Comparison of ENCODE assay signal across 9 cellular contexts in genomic region chr5:42487077-42487476, GRCh38.
"Had no signal": no experiment of that assay in that cellular context is flagged by ENCODE, and none has a peak within 500 bp of the region (broad histone marks: within the 10 kb centered on the region; RNA-seq: fewer than 3 reads in every experiment).

No MANE protein-coding gene starts in this region.

- H3K4me3 Mint-ChIP-seq: HFFc6, IgD-negative memory B cell had no signal

- H3K4me3 ChIP-seq: GM23248, HAP-1 had no signal

- H3K36me3 ChIP-seq: HAP-1 had no signal

- H3K27me3 Mint-ChIP-seq: IgD-negative memory B cell had no signal

- H3K27ac ChIP-seq: GM23248, HL-60 had no signal

- H3K27ac Mint-ChIP-seq: HFFc6, IgD-negative memory B cell had no signal

- DNase-seq: GM23248, GOT3, H7, HFFc6 had no signal

- ATAC-seq: HCT116, HepG2 had no signal

- H3K4me1 ChIP-seq: HAP-1 had no signal

- H3K9me3 ChIP-seq: HAP-1 had no signal
